In genomic region chr4:25089058-25089763, GRCh38 we compare ENCODE assay signal across 21 cellular contexts. TPM values are rescaled to one million over a fixed set of nuclear protein-coding genes. Genes with fewer than 3 reads are reported as not detected.
DNase-seq lines count a peak whose midpoint lies in the region; ATAC-seq, FAIRE-seq and TF ChIP-seq lines count a peak whose summit lies in the region.
"Had no signal": no experiment of that assay in that cellular context is flagged by ENCODE, and none has a peak within 500 bp of the region (broad histone marks: within the 10 kb centered on the region; RNA-seq: fewer than 3 reads in every experiment).

No MANE protein-coding gene starts in this region.

- peaks cover 4% of the 10 kb centered on the region for H3K9me3 ChIP-seq in K562 (replicated peaks; ENCODE audit: control insufficient read depth, insufficient read depth, low read depth, low read length)
- H3K9me3 ChIP-seq in upper lobe of right lung: peaks cover 4% of the 10 kb centered on the region
- H3K9me3 ChIP-seq: colonic mucosa had no signal

- peak; percentile 26 for ATAC-seq in Right ventricle myocardium superior (ENCODE audit: poor library complexity)
- peak; percentile 32; the same call in 2 of the 3 replicates for ATAC-seq in K562
- no peak for ATAC-seq in upper lobe of right lung
- no peak for ATAC-seq in GM18520 (IDR thresholded peaks at IDR 0.05; ENCODE audit: unreplicated experiment)
- ATAC-seq: naive thymus-derived CD8-positive, alpha-beta T cell had no signal

- TF ChIP-seq POLR2A in K562 (conservative IDR thresholded peaks at IDR 0.05): no peak

- no peaks in the 10 kb centered on the region for H3K79me2 ChIP-seq in K562 (ENCODE audit: control insufficient read depth, insufficient read depth, low read length)

- in situ Hi-C loops in K562 (cut with MboI): no loop called here

- no peaks in the 10 kb centered on the region for H3K36me3 Mint-ChIP-seq in activated naive CD4-positive, alpha-beta T cell treated with anti-CD3 and anti-CD28 coated beads for 36 hours (ENCODE audit: low read depth)
- no peaks in the 10 kb centered on the region for H3K36me3 Mint-ChIP-seq in CD14-positive monocyte

- peak overlapping the region; percentile 63 for H3K4me2 ChIP-seq in K562 (ENCODE audit: insufficient read depth, low read length)

- BruUV-seq in K562 (replicated peaks; lab: Mats Ljungman, UMichigan): no TSS peak

- H3K27me3 Mint-ChIP-seq in activated naive CD4-positive, alpha-beta T cell treated with anti-CD3 and anti-CD28 coated beads for 36 hours (ENCODE audit: low read depth): peaks cover 41% of the 10 kb centered on the region
- peaks cover 27 to 39% (median 36%) of the 10 kb centered on the region in 3 donors for H3K27me3 Mint-ChIP-seq in CD14-positive monocyte (ENCODE audit: low read depth in 3 of 3)

- no peak overlapping the region for H3K4me3 Mint-ChIP-seq in activated naive CD4-positive, alpha-beta T cell treated with anti-CD3 and anti-CD28 coated beads for 36 hours
- H3K4me3 Mint-ChIP-seq in CD14-positive monocyte: peak overlapping the region in 1 of 2 donors; percentile 60
- H3K4me3 Mint-ChIP-seq: CD4-positive, alpha-beta T cell; H9 had no signal

- TF ChIP-seq RAD21 in K562 (CRISPR knock-in tag; conservative IDR thresholded peaks at IDR 0.05 in 1 of 2, IDR thresholded peaks at IDR 0.05 in 1 of 2): no peak

- H2AFZ ChIP-seq in K562 (ENCODE audit: low read depth, low read length): peak overlapping the region; percentile 36

- peaks cover 10% of the 10 kb centered on the region; the same call in 1 of the 2 replicates for H4K20me1 ChIP-seq in K562 (replicated peaks; ENCODE audit: control insufficient read depth, insufficient read depth, low read length)

- H3K9ac ChIP-seq in K562 (ENCODE audit: insufficient read depth in 1 of 2, low read depth in 2 of 2, low read length in 2 of 2): peak overlapping the region in 1 of 2 experiments; percentile 27; a peak in 1 of 4 replicates

- FAIRE-seq in K562 (lab: Jason Lieb, UNC): no peak

- peak overlapping the region; percentile 29; the same call in 1 of the 2 replicates for H3K4me3 ChIP-seq in K562
- peak overlapping the region; percentile 15 for H3K4me3 ChIP-seq in upper lobe of right lung
- H3K4me3 ChIP-seq: colonic mucosa had no signal

- H3K4me1 ChIP-seq in K562 (replicated peaks in 1 of 2; ENCODE audit: control insufficient read depth in 2 of 2, insufficient read depth in 2 of 2, low read length in 2 of 2) (peaks cover 14 to 19% of the 10 kb centered on the region in 2 experiments), upper lobe of right lung (no peaks in the 10 kb centered on the region)
- H3K4me1 ChIP-seq: colonic mucosa had no signal

- DNase-seq in Right ventricle myocardium superior (no peak), cardiac septum (ENCODE audit: low spot score) (no peak), K562 (ENCODE audit: extremely low read depth in 1 of 4, low spot score in 3 of 4) (peak in 3 of 4 experiments; percentile 25 to 45 (median 36)), hepatic stellate cell (ENCODE audit: low spot score) (peak; percentile 16), upper lobe of right lung (no peak), CD14-positive monocyte (ENCODE audit: low spot score) (no peak)
- no peak for DNase-seq in activated naive CD4-positive, alpha-beta T cell treated with anti-CD3 and anti-CD28 coated beads for 36 hours
- DNase-seq: activated CD4-positive, alpha-beta T cell treated with anti-CD3 and anti-CD28 coated beads for 1 hour; activated CD8-positive, alpha-beta memory T cell treated with anti-CD3 and anti-CD28 coated beads, Interleukin-2, amount 50 U/mL, for 4 hours; activated gamma-delta T cell treated with Interleukin-2 at 50 U/mL for 16 hours; CD4-positive, alpha-beta T cell; colonic mucosa; DMS53; H9; naive thymus-derived CD8-positive, alpha-beta T cell; NCI-H1930; T-helper 9 cell had no signal

- peaks cover 14% of the 10 kb centered on the region for H3K4me1 Mint-ChIP-seq in activated naive CD4-positive, alpha-beta T cell treated with anti-CD3 and anti-CD28 coated beads for 36 hours (ENCODE audit: low read depth)
- H3K4me1 Mint-ChIP-seq in CD14-positive monocyte: peaks cover 11% of the 10 kb centered on the region

- no peak for TF ChIP-seq CTCF in K562 (IDR thresholded peaks at IDR 0.05 in 2 of 3, conservative IDR thresholded peaks at IDR 0.05 in 1 of 3; ENCODE audit: insufficient read depth in 2 of 3, low read depth in 1 of 3, low read length in 3 of 3)
- no peak for TF ChIP-seq CTCF in upper lobe of right lung (IDR thresholded peaks at IDR 0.05)
- no peak for TF ChIP-seq CTCF in CD14-positive monocyte (IDR thresholded peaks at IDR 0.05)

- 1% methylated on average over 13 of the region's 13 CpGs for WGBS in K562 (ENCODE audit: insufficient coverage, low coverage, missing lambda C conversion rate)

- CTCF ChIA-PET in K562 (lab: Yijun Ruan, JAX; ENCODE audit: low intra/inter-chr PET ratio): no interaction called here
- CTCF ChIA-PET in activated naive CD4-positive, alpha-beta T cell treated with anti-CD3 and anti-CD28 coated beads for 36 hours (lab: Charles Lee): no interaction called here

- intact Hi-C loops in Right ventricle myocardium superior (cut with DNase I) (no loop called here), cardiac septum (cut with DNase I) (no loop called here), K562 (cut with micrococcal nuclease) (no loop called here), upper lobe of right lung (cut with DNase I) (no loop called here), CD14-positive monocyte (cut with micrococcal nuclease) (no loop called here)
- intact Hi-C loops in activated naive CD4-positive, alpha-beta T cell treated with anti-CD3 and anti-CD28 coated beads for 36 hours (cut with micrococcal nuclease): no loop called here

- peaks cover 9% of the 10 kb centered on the region for H3K9me3 Mint-ChIP-seq in activated naive CD4-positive, alpha-beta T cell treated with anti-CD3 and anti-CD28 coated beads for 36 hours
- H3K9me3 Mint-ChIP-seq in CD14-positive monocyte: peaks cover 0 to 13% (median 5%) of the 10 kb centered on the region in 7 donors

- no peak overlapping the region for H3K27ac Mint-ChIP-seq in activated naive CD4-positive, alpha-beta T cell treated with anti-CD3 and anti-CD28 coated beads for 36 hours
- no peak overlapping the region for H3K27ac Mint-ChIP-seq in CD14-positive monocyte
- H3K27ac Mint-ChIP-seq: CD4-positive, alpha-beta T cell; H9; naive thymus-derived CD8-positive, alpha-beta T cell; stimulated activated naive CD8-positive, alpha-beta T cell treated with anti-CD3 and anti-CD28 coated beads, Interleukin-15, Interleukin-2, amounts not matched to agents 100 ng/mL and 50 ng/mL, for 24 hours had no signal

- H3K9me1 ChIP-seq in K562 (ENCODE audit: control insufficient read depth, insufficient read depth, low read length): no peaks in the 10 kb centered on the region

- no peak overlapping the region for H3K27ac ChIP-seq in K562 (ENCODE audit: extremely low read depth, low read depth, low read length)
- no peak overlapping the region for H3K27ac ChIP-seq in upper lobe of right lung
- H3K27ac ChIP-seq: colonic mucosa had no signal

- peaks cover 17 to 57% of the 10 kb centered on the region in 2 experiments; a peak in 3 of 5 replicates for H3K27me3 ChIP-seq in K562 (ENCODE audit: control insufficient read depth in 2 of 2, insufficient read depth in 2 of 2, low read length in 2 of 2)
- H3K27me3 ChIP-seq in upper lobe of right lung: peaks cover 20% of the 10 kb centered on the region
- H3K27me3 ChIP-seq: colonic mucosa had no signal

- H3K36me3 ChIP-seq in K562 (ENCODE audit: control insufficient read depth, insufficient read depth, low read length) (no peaks in the 10 kb centered on the region), upper lobe of right lung (no peaks in the 10 kb centered on the region)
- H3K36me3 ChIP-seq: colonic mucosa had no signal

- POLR2A ChIA-PET in K562 (lab: Yijun Ruan, JAX): no interaction called here

- TF ChIP-seq EP300 in K562 (IDR thresholded peaks at IDR 0.05; ENCODE audit: low read length): no peak

TF ChIP-seq in K562, 482 proteins besides CTCF, POLR2A, EP300 and RAD21 (continues in another document):
- TF ChIP-seq RBM25 (IDR thresholded peaks at IDR 0.05; ENCODE audit: low read depth, low read length, severe bottlenecking): peak; percentile 94

RNA-seq across cellular contexts. Expression of gene LGI2, which starts 58.5 kb away (rescaled TPM):
- total RNA-seq in Right ventricle myocardium superior: 2.3 TPM
- total RNA-seq in cardiac septum: 5.0 TPM
- total RNA-seq in K562 (2011; cell fraction: chromatin; rRNA removed; ENCODE audit: low replicate concordance): not detected in 2 replicates
- total RNA-seq in K562 (2011; cell fraction: nucleolus; rRNA removed): not detected in 2 replicates
- not detected in 2 replicates for total RNA-seq in K562 (2011; cell fraction: nucleoplasm; rRNA removed)
- total RNA-seq in K562 (2014; rRNA removed): not detected in 2 replicates
- not detected in 2 replicates for total RNA-seq in K562 (2014; rRNA removed; fragmentation: Illumina TruSeq; extraction: Trizol)
- total RNA-seq in K562 (2015; rRNA removed; fragmentation: Illumina TruSeq; extraction: Trizol): not detected in 2 replicates
- total RNA-seq in K562 (2021): 0.04 and 0.07 TPM in 2 replicates
- polyA plus RNA-seq in K562 (2011; rRNA removed): 0.03 TPM in 1 of 2 replicates, not detected in the other
- polyA plus RNA-seq in K562 (2011; cell fraction: cytosol; rRNA removed): 0.01 TPM in 1 of 2 replicates, not detected in the other
- not detected in 2 replicates for polyA plus RNA-seq in K562 (2011; cell fraction: nucleus; rRNA removed)
- polyA plus RNA-seq in K562 (2012): 0.01 TPM in 1 of 2 replicates, not detected in the other
- not detected in 2 replicates for polyA plus RNA-seq in K562 (2014; fragmentation: Illumina TruSeq; extraction: Trizol)
- not detected for polyA plus RNA-seq in K562 (2014; fragmentation: Nextera tagmentation; extraction: Ambion mirVana)
- polyA plus RNA-seq in K562 (2014; rRNA removed): not detected in 2 replicates
- polyA minus RNA-seq in K562 (2011; rRNA and poly(A)+ RNA removed): 0.18 TPM in 1 of 2 replicates, not detected in the other
- polyA minus RNA-seq in K562 (2011; cell fraction: cytosol; rRNA and poly(A)+ RNA removed): not detected in 2 replicates
- polyA minus RNA-seq in K562 (2011; cell fraction: nucleus; rRNA and poly(A)+ RNA removed): not detected in 2 replicates
- 0.84 TPM for total RNA-seq in upper lobe of right lung
- not detected for total RNA-seq in activated naive CD4-positive, alpha-beta T cell treated with anti-CD3 and anti-CD28 coated beads for 36 hours
- polyA plus RNA-seq in CD14-positive monocyte: under 1 TPM; 0.30 to 0.33 TPM
- total RNA-seq: CD4-positive, alpha-beta T cell; lung microvascular endothelial cell; naive thymus-derived CD8-positive, alpha-beta T cell; NCI-H460 had no signal
- polyA plus RNA-seq: naive thymus-derived CD8-positive, alpha-beta T cell had no signal

Comparison
In these comparisons a context has a peak if more than half of its experiments do, and no peak if none do; other contexts are left out.
1. ATAC-seq: peak in Right ventricle myocardium superior (single experiment) and K562 (single experiment); none in upper lobe of right lung (single experiment) and GM18520 (single experiment).
2. DNase-seq: peak in K562 (3 of 4) and hepatic stellate cell (single experiment); none in Right ventricle myocardium superior (single experiment), cardiac septum (single experiment), upper lobe of right lung (single experiment), activated naive CD4-positive, alpha-beta T cell treated with anti-CD3 and anti-CD28 coated beads for 36 hours (single experiment) and CD14-positive monocyte (single experiment).